8 cellular contexts compared by ENCODE assay signal in genomic region chr17:7856840-7857723, GRCh38. TPM values are rescaled to one million over a fixed set of nuclear protein-coding genes. Genes with fewer than 3 reads are reported as not detected.
A peak's percentile ranks its signal among the peaks of the same experiment; 100 is the strongest.
DNase-seq lines count a peak whose midpoint lies in the region; ATAC-seq, FAIRE-seq and TF ChIP-seq lines count a peak whose summit lies in the region.

A gene with protein sequence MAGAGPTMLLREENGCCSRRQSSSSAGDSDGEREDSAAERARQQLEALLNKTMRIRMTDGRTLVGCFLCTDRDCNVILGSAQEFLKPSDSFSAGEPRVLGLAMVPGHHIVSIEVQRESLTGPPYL (minus strand): TSS chr17:7857559. CDS start chr17:7857463, 96 bp downstream.

- peak within 1 kb of the TSS; percentile 70 to 83 (median 83) for H3K4me3 ChIP-seq in HepG2 (replicated peaks in 1 of 3; ENCODE audit: insufficient read depth in 1 of 3, low read depth in 2 of 3, low read length in 3 of 3)

- no peak within 1 kb of the TSS for H3K27ac Mint-ChIP-seq in activated CD4-positive, alpha-beta T cell treated with anti-CD3 and anti-CD28 coated beads, Interleukin-2, amount 10 ng/mL, durations not matched to agents 7 days and 5 days

- no peaks in the 10 kb centered on the region; a peak in 1 of 5 replicates for H3K27me3 ChIP-seq in HepG2 (ENCODE audit: control insufficient read depth in 1 of 2, insufficient read depth in 2 of 2, low read length in 2 of 2)

- POLR2A ChIA-PET in activated CD4-positive, alpha-beta T cell treated with anti-CD3 and anti-CD28 coated beads, Interleukin-2, amount 10 ng/mL, durations not matched to agents 7 days and 5 days (lab: Charles Lee): interaction anchor here (0.5 to 0.6 kb wide), 2 partner anchors 133 to 842 kb away, joined by 3 to 7 read pairs; a partner anchor contains a TSS
- POLR2A ChIA-PET in HepG2 (lab: Yijun Ruan, JAX): interaction anchor here (0.6 to 3.1 kb wide), 20 partner anchors 11 to 563 kb away, joined by 3 to 104 read pairs (median 5); partner anchors contain the start of genes CHD3, CNTROB, KDM6B and RNF227

- TF ChIP-seq RAD21 in HepG2 (CRISPR knock-in tag; IDR thresholded peaks at IDR 0.05): peak; percentile 78

- no peaks in the 10 kb centered on the region for H3K27me3 Mint-ChIP-seq in activated CD4-positive, alpha-beta T cell treated with anti-CD3 and anti-CD28 coated beads, Interleukin-2, amount 10 ng/mL, durations not matched to agents 7 days and 5 days

- TF ChIP-seq EP300 in HepG2 (IDR thresholded peaks at IDR 0.05; ENCODE audit: low read depth in 2 of 2, low read length in 2 of 2) (0 out of 4 replicates have a peak, but pooled peaks of 1 of the 2 experiments have one; percentile 29), HepG2 (CRISPR knock-in tag; IDR thresholded peaks at IDR 0.05; ENCODE audit: borderline replicate concordance) (no peak)

- TF ChIP-seq POLR2A in HepG2 (IDR thresholded peaks at IDR 0.05; ENCODE audit: insufficient read depth in 1 of 2, low read depth in 2 of 2, low read length in 2 of 2): peak; percentile 57 to 77; a peak in 3 of 4 replicates

- H3K4me1 Mint-ChIP-seq in activated CD4-positive, alpha-beta T cell treated with anti-CD3 and anti-CD28 coated beads, Interleukin-2, amount 10 ng/mL, durations not matched to agents 7 days and 5 days: peaks cover 8% of the 10 kb centered on the region

- peak; percentile 59 for TF ChIP-seq CTCF in C4-2B (conservative IDR thresholded peaks at IDR 0.05)
- peak; percentile 91 for TF ChIP-seq CTCF in HepG2 (CRISPR knock-in tag; IDR thresholded peaks at IDR 0.05)

- no peaks in the 10 kb centered on the region for H3K9me3 Mint-ChIP-seq in activated CD4-positive, alpha-beta T cell treated with anti-CD3 and anti-CD28 coated beads, Interleukin-2, amount 10 ng/mL, durations not matched to agents 7 days and 5 days

- peaks cover 48% of the 10 kb centered on the region for H3K4me1 ChIP-seq in HepG2 (ENCODE audit: insufficient read depth, low read length)

- H3K9ac ChIP-seq in HepG2 (ENCODE audit: insufficient read depth, low read depth, low read length): peak within 1 kb of the TSS; percentile 80

- under 1% methylated on average over 25 of the region's 62 CpGs for WGBS in HepG2 (ENCODE audit: low lambda C conversion rate)

- peak within 1 kb of the TSS; percentile 98 for H3K4me2 ChIP-seq in HepG2 (ENCODE audit: low read depth, low read length)

- intact Hi-C loops in HepG2 (cut with micrococcal nuclease; ENCODE audit: unreplicated experiment): loop anchor here (2.0 kb wide), 1 partner anchor 20 kb away; no protein-coding TSS in a partner anchor

- in situ Hi-C loops in HepG2 (cut with HindIII; ENCODE audit: extremely low pct_ligation_motif_present, low pct_unique_long_range_greater_than_20kb): loop anchor here (5.0 kb wide), 1 partner anchor 40 kb away; no protein-coding TSS in a partner anchor

- no peaks in the 10 kb centered on the region for H3K9me3 ChIP-seq in HepG2 (ENCODE audit: low read length)

- peak within 1 kb of the TSS; percentile 88 for H2AFZ ChIP-seq in HepG2 (ENCODE audit: low read length)

- no peaks in the 10 kb centered on the region for H4K20me1 ChIP-seq in HepG2 (ENCODE audit: insufficient read depth, low read length)

- BruUV-seq in HepG2 (replicated peaks; lab: Mats Ljungman, UMichigan): TSS peak; percentile 89

- DNase-seq in NCI-H526 treated with DMSO at 0.1 percent for 48 hours (lab: John Stamatoyannopoulos, UW): peak; percentile 95
- peak; percentile 98 for DNase-seq in activated CD4-positive, alpha-beta T cell treated with anti-CD3 and anti-CD28 coated beads, Interleukin-2, amount 10 ng/mL, durations not matched to agents 7 days and 5 days
- peak; percentile 99 for DNase-seq in dermis blood vessel endothelial cell
- DNase-seq in HepG2 (ENCODE audit: low spot score): peak; percentile 99
- DNase-seq in stimulated activated CD4-positive, alpha-beta T cell treated with anti-CD3 and anti-CD28 coated beads, Interleukin-4, amount 100 ng/mL, for 1 hour: peak; percentile 89

- ATAC-seq in GM19328 (IDR thresholded peaks at IDR 0.05; ENCODE audit: unreplicated experiment) (peak; percentile 68), HG03520 (IDR thresholded peaks at IDR 0.05; ENCODE audit: unreplicated experiment) (peak; percentile 59), HepG2 (peak; percentile 90)

- H3K4me3 Mint-ChIP-seq in activated CD4-positive, alpha-beta T cell treated with anti-CD3 and anti-CD28 coated beads, Interleukin-2, amount 10 ng/mL, durations not matched to agents 7 days and 5 days: no peak within 1 kb of the TSS

- H3K79me2 ChIP-seq in HepG2 (ENCODE audit: insufficient read depth, low read length): peaks cover 8% of the 10 kb centered on the region

- CTCF ChIA-PET in activated CD4-positive, alpha-beta T cell treated with anti-CD3 and anti-CD28 coated beads, Interleukin-2, amount 10 ng/mL, durations not matched to agents 7 days and 5 days (lab: Charles Lee): interaction anchor here (0.8 to 1.4 kb wide), 13 partner anchors 10 to 184 kb away, joined by 3 to 9 read pairs (median 3); partner anchors contain the start of gene KDM6B
- CTCF ChIA-PET in HepG2 (lab: Yijun Ruan, JAX; ENCODE audit: low intra/inter-chr PET ratio, low total read pairs): interaction anchor here (2.0 to 3.3 kb wide), 2 partner anchors 34 to 40 kb away, joined by 9 read pairs; no protein-coding TSS in a partner anchor

- peaks cover 4% of the 10 kb centered on the region for H3K36me3 Mint-ChIP-seq in activated CD4-positive, alpha-beta T cell treated with anti-CD3 and anti-CD28 coated beads, Interleukin-2, amount 10 ng/mL, durations not matched to agents 7 days and 5 days (ENCODE audit: low read depth)

- peak within 1 kb of the TSS; percentile 87 for H3K27ac ChIP-seq in C4-2B
- H3K27ac ChIP-seq in HepG2 (ENCODE audit: extremely low read length, insufficient read depth, low read length): peak within 1 kb of the TSS; percentile 94

- H3K36me3 ChIP-seq in HepG2 (replicated peaks in 1 of 2; ENCODE audit: control insufficient read depth in 1 of 2, insufficient read depth in 2 of 2, low read length in 2 of 2): peaks cover 5 to 11% of the 10 kb centered on the region in 2 experiments; a peak in 3 of 5 replicates

- peak; percentile 99 for FAIRE-seq in HepG2 (lab: Jason Lieb, UNC)

TF ChIP-seq in HepG2, 621 proteins besides CTCF, POLR2A, EP300 and RAD21 (continues in another document):
- TF ChIP-seq ZKSCAN8 (CRISPR knock-in tag; IDR thresholded peaks at IDR 0.05; ENCODE audit: borderline replicate concordance) (0 out of 2 replicates have a peak, but pooled peaks have one; percentile 42), KLF13 (CRISPR knock-in tag; IDR thresholded peaks at IDR 0.05) (0 out of 2 replicates have a peak, but pooled peaks have one; percentile 24), PAF1 (CRISPR knock-in tag; IDR thresholded peaks at IDR 0.05) (0 out of 2 replicates have a peak, but pooled peaks have one; percentile 80), U2AF2 (IDR thresholded peaks at IDR 0.05; ENCODE audit: low read depth, low read length) (no peak), ZNF24 (IDR thresholded peaks at IDR 0.05) (no peak), ZFP62 (CRISPR knock-in tag; IDR thresholded peaks at IDR 0.05) (no peak), ZNF17 (CRISPR knock-in tag; IDR thresholded peaks at IDR 0.05) (no peak), FOXA3 (CRISPR knock-in tag; IDR thresholded peaks at IDR 0.05) (peak; percentile 81), GZF1 (CRISPR knock-in tag; IDR thresholded peaks at IDR 0.05) (peak; percentile 83; the same call in 1 of the 2 replicates), ATF7-NPFF (CRISPR knock-in tag; IDR thresholded peaks at IDR 0.05; ENCODE audit: low read depth) (peak; percentile 67; the same call in 1 of the 2 replicates), SUZ12 (IDR thresholded peaks at IDR 0.05; ENCODE audit: low read depth, low read length) (peak; percentile 83), ZFP1 (CRISPR knock-in tag; IDR thresholded peaks at IDR 0.05) (no peak), ARID2 (CRISPR knock-in tag; IDR thresholded peaks at IDR 0.05; ENCODE audit: borderline replicate concordance) (no peak), NFYB (CRISPR knock-in tag; IDR thresholded peaks at IDR 0.05) (no peak), FOXK2 (IDR thresholded peaks at IDR 0.05) (no peak)

RNA-seq across cellular contexts. Expression of the gene that starts here (rescaled TPM):
- total RNA-seq in activated CD4-positive, alpha-beta T cell treated with anti-CD3 and anti-CD28 coated beads, Interleukin-2, amount 10 ng/mL, durations not matched to agents 7 days and 5 days: 10 to 100 TPM; 84.2 to 93.0 TPM
- total RNA-seq in dermis blood vessel endothelial cell (63.2 and 129 TPM in 2 replicates), HepG2 (2016; rRNA removed; fragmentation: Illumina TruSeq; extraction: Trizol) (91.6 and 105 TPM in 2 replicates)
- 62.3 and 74.3 TPM in 2 replicates for total RNA-seq in HepG2 (2016; cell fraction: cytosol; rRNA removed; fragmentation: Illumina TruSeq; extraction: Trizol; ENCODE audit: low read depth)
- 94.6 and 120 TPM in 2 replicates for total RNA-seq in HepG2 (2016; cell fraction: insoluble cytoplasmic fraction; rRNA removed; fragmentation: Illumina TruSeq; extraction: Trizol)
- total RNA-seq in HepG2 (2016; cell fraction: membrane; rRNA removed; fragmentation: Illumina TruSeq; extraction: Trizol): 54.2 and 67.7 TPM in 2 replicates
- 37.3 and 42.0 TPM in 2 replicates for total RNA-seq in HepG2 (2016; cell fraction: nucleus; rRNA removed; fragmentation: Illumina TruSeq; extraction: Trizol)
- polyA plus RNA-seq in HepG2 (2011; rRNA removed): 43.9 and 46.9 TPM in 2 replicates
- polyA plus RNA-seq in HepG2 (2011; cell fraction: cytosol; rRNA removed): 35.2 and 66.3 TPM in 2 replicates
- 36.8 and 49.2 TPM in 2 replicates for polyA plus RNA-seq in HepG2 (2011; cell fraction: nucleus; rRNA removed)
- polyA plus RNA-seq in HepG2 (2012): 19.2 and 22.5 TPM in 2 replicates
- polyA plus RNA-seq in HepG2 (2016; cell fraction: cytosol; fragmentation: Illumina TruSeq; extraction: Trizol; ENCODE audit: low read depth): 53.8 and 75.0 TPM in 2 replicates
- polyA plus RNA-seq in HepG2 (2016; cell fraction: insoluble cytoplasmic fraction; fragmentation: Illumina TruSeq; extraction: Trizol; ENCODE audit: low read depth): 69.5 and 79.8 TPM in 2 replicates
- polyA plus RNA-seq in HepG2 (2016; cell fraction: membrane; fragmentation: Illumina TruSeq; extraction: Trizol; ENCODE audit: low read depth): 39.8 and 49.0 TPM in 2 replicates
- polyA plus RNA-seq in HepG2 (2016; cell fraction: nucleus; fragmentation: Illumina TruSeq; extraction: Trizol; ENCODE audit: insufficient read depth, low read depth): 46.6 and 50.5 TPM in 2 replicates
- 21.5 and 58.0 TPM in 2 replicates for polyA minus RNA-seq in HepG2 (2011; rRNA and poly(A)+ RNA removed; ENCODE audit: low replicate concordance)
- 35.5 and 51.8 TPM in 2 replicates for polyA minus RNA-seq in HepG2 (2011; cell fraction: cytosol; rRNA and poly(A)+ RNA removed)
- 13.3 and 23.4 TPM in 2 replicates for polyA minus RNA-seq in HepG2 (2011; cell fraction: nucleus; rRNA and poly(A)+ RNA removed)

Comparison
In these comparisons a context has a peak if more than half of its experiments do, and no peak if none do; other contexts are left out.
1. Peak in every context shown above with its lines: DNase-seq, ATAC-seq, H3K4me3 ChIP-seq and H3K27ac ChIP-seq.